2 cellular contexts compared by ENCODE assay signal in the genomic region with DNA sequence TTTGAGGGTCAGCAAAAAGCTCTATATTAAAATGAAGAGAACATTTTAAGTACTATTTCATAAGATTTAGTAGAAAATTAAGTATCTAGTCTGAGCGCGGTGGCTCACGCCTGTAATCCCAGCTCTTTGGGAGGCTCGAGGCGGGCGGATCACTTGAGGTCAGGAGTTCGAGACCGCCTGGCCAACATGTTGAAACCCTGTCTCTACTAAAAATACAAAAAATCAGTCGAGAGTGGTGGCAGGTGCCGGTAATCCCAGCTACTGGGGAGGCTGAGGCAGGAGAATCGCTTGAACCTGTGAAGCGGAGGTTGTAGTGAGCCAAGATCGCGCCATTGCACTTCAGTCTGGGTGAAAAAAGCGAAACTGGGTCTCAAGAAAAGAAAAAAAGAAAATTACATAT.
A peak's percentile ranks its signal among the peaks of the same experiment; 100 is the strongest.
TF ChIP-seq lines count a peak whose summit lies in the region.

No MANE protein-coding gene starts in this region.

TF ChIP-seq in IMR-90, 13 proteins besides CTCF, POLR2A, EP300 and RAD21:
- no peak for TF ChIP-seq NFE2L2 (IDR thresholded peaks at IDR 0.05; ENCODE audit: low read depth, low read length)
- no peak for TF ChIP-seq BHLHE40 (IDR thresholded peaks at IDR 0.05; ENCODE audit: low read depth, low read length)
- TF ChIP-seq CEBPB (IDR thresholded peaks at IDR 0.05; ENCODE audit: low read depth, low read length), result no peak
- TF ChIP-seq MAZ (IDR thresholded peaks at IDR 0.05; ENCODE audit: borderline replicate concordance, low read depth, low read length), result no peak
- TF ChIP-seq FOS (IDR thresholded peaks at IDR 0.05; ENCODE audit: low read depth, low read length), result no peak
- no peak for TF ChIP-seq RCOR1 (IDR thresholded peaks at IDR 0.05; ENCODE audit: insufficient replicate concordance, low read length)
- TF ChIP-seq, protein P1, sequence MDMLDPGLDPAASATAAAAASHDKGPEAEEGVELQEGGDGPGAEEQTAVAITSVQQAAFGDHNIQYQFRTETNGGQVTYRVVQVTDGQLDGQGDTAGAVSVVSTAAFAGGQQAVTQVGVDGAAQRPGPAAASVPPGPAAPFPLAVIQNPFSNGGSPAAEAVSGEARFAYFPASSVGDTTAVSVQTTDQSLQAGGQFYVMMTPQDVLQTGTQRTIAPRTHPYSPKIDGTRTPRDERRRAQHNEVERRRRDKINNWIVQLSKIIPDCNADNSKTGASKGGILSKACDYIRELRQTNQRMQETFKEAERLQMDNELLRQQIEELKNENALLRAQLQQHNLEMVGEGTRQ (IDR thresholded peaks at IDR 0.05; ENCODE audit: low read depth, low read length), result no peak
- TF ChIP-seq, protein P2, sequence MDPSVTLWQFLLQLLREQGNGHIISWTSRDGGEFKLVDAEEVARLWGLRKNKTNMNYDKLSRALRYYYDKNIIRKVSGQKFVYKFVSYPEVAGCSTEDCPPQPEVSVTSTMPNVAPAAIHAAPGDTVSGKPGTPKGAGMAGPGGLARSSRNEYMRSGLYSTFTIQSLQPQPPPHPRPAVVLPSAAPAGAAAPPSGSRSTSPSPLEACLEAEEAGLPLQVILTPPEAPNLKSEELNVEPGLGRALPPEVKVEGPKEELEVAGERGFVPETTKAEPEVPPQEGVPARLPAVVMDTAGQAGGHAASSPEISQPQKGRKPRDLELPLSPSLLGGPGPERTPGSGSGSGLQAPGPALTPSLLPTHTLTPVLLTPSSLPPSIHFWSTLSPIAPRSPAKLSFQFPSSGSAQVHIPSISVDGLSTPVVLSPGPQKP (IDR thresholded peaks at IDR 0.05; ENCODE audit: borderline replicate concordance, low read depth, low read length), result no peak
- no peak for TF ChIP-seq RFX5 (IDR thresholded peaks at IDR 0.05; ENCODE audit: low read depth, low read length)
- TF ChIP-seq CHD1 (IDR thresholded peaks at IDR 0.05; ENCODE audit: low read depth, low read length), result no peak
- TF ChIP-seq MAFK (IDR thresholded peaks at IDR 0.05; ENCODE audit: low read depth, low read length), result no peak
- TF ChIP-seq MXI1 (IDR thresholded peaks at IDR 0.05; ENCODE audit: borderline replicate concordance, low read depth, low read length), result no peak
- no peak for TF ChIP-seq SMC3 (IDR thresholded peaks at IDR 0.05; ENCODE audit: low read depth, low read length)

TF ChIP-seq in GM12878, 131 proteins besides CTCF, POLR2A, EP300 and RAD21:
- TF ChIP-seq, protein P3, sequence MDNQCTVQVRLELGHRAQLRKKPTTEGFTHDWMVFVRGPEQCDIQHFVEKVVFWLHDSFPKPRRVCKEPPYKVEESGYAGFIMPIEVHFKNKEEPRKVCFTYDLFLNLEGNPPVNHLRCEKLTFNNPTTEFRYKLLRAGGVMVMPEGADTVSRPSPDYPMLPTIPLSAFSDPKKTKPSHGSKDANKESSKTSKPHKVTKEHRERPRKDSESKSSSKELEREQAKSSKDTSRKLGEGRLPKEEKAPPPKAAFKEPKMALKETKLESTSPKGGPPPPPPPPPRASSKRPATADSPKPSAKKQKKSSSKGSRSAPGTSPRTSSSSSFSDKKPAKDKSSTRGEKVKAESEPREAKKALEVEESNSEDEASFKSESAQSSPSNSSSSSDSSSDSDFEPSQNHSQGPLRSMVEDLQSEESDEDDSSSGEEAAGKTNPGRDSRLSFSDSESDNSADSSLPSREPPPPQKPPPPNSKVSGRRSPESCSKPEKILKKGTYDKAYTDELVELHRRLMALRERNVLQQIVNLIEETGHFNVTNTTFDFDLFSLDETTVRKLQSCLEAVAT (IDR thresholded peaks at IDR 0.05), result 0 out of 2 replicates have a peak, but pooled peaks have one; percentile 53
- no peak for TF ChIP-seq CHD1 (IDR thresholded peaks at IDR 0.05; ENCODE audit: low read depth, low read length)
